In the genomic region with DNA sequence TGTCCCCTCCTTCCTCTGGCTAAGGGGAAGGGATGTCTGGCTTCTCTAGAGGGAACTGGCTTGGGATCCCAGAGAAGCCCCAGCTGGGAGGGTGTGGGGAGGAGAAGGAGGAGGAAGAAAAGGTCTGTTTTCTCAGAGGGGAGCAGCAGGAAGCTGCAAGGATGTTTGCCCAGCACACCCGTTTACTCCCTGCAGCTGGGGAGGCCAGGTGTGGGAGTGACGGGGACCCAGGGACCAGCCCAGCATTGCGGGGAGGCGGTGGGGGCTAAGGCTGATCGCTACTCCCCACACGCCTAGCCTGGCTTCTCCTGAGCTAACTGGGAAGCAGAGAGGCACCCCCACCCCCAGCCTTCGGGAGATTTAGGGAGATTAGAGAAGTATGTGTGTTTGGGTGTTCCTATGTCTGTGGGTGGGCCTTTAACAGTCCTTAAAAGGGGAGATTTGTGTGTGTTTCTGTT, we compare ENCODE assay signal across 11 cellular contexts. TPM values are rescaled to one million over a fixed set of nuclear protein-coding genes. Genes with fewer than 3 reads are reported as not detected.
A peak's percentile ranks its signal among the peaks of the same experiment; 100 is the strongest.
DNase-seq lines count a peak whose midpoint lies in the region; ATAC-seq and TF ChIP-seq lines count a peak whose summit lies in the region.
"Had no signal": no experiment of that assay in that cellular context is flagged by ENCODE, and none has a peak within 500 bp of the region (broad histone marks: within the 10 kb centered on the region; RNA-seq: fewer than 3 reads in every experiment).

No MANE protein-coding gene starts in this region.

- H3K4me3 Mint-ChIP-seq in T-helper 17 cell = no peak overlapping the region

- H3K4me1 Mint-ChIP-seq in T-helper 17 cell = peaks cover 8% of the 10 kb centered on the region

- 31 to 32% methylated on average over 6 to 7 of the region's 7 CpGs for WGBS in testis, 2 donors

- no peaks in the 10 kb centered on the region for H3K9me3 ChIP-seq in testis
- H3K9me3 ChIP-seq in T-helper 17 cell (ENCODE audit: control insufficient read depth, low read length, poor library complexity, severe bottlenecking) = no peaks in the 10 kb centered on the region
- H3K9me3 ChIP-seq: upper lobe of right lung had no signal

- H3K36me3 Mint-ChIP-seq in T-helper 17 cell (ENCODE audit: low read depth) = peaks cover 3% of the 10 kb centered on the region

- H3K4me1 ChIP-seq in testis = peaks cover 9% of the 10 kb centered on the region

- no peak overlapping the region for H3K27ac Mint-ChIP-seq in T-helper 17 cell

- intact Hi-C loops in testis (cut with DNase I; ENCODE audit: low total_unique reads) = no loop called here

- DNase-seq in NCI-H82 (lab: John Stamatoyannopoulos, UW) (peak; percentile 45), NCI-H82 treated with DMSO at 0.1 percent for 48 hours (lab: John Stamatoyannopoulos, UW; ENCODE audit: unreplicated experiment) (no peak), amniotic epithelial cell (ENCODE audit: low read depth) (peak; percentile 56), islet precursor cell (peak; percentile 66), testis (peak; percentile 41), cerebellar nuclear complex (lab: John Stamatoyannopoulos, UW) (no peak), T-helper 17 cell (no peak)
- no peak for DNase-seq in stimulated activated CD4-positive, alpha-beta T cell treated with anti-CD3 and anti-CD28 coated beads, Interleukin-15, amount 100 ng/mL, for 24 hours
- DNase-seq: activated CD4-positive, alpha-beta T cell treated with anti-CD3 and anti-CD28 coated beads for 1 hour; activated naive CD4-positive, alpha-beta T cell treated with Interleukin-2 at 50 U/mL for 16 hours; upper lobe of right lung had no signal

- H3K4me3 ChIP-seq in testis = no peak overlapping the region
- H3K4me3 ChIP-seq: upper lobe of right lung had no signal

- H3K27ac ChIP-seq in testis = peak overlapping the region in 1 of 2 donors; percentile 61
- H3K27ac ChIP-seq: upper lobe of right lung had no signal

- H3K36me3 ChIP-seq in testis (ENCODE audit: low read depth, missing control alignments) = no peaks in the 10 kb centered on the region
- H3K36me3 ChIP-seq: upper lobe of right lung had no signal

- TF ChIP-seq CTCF in testis (IDR thresholded peaks at IDR 0.05) = no peak

- no peak for ATAC-seq in T-helper 17 cell
- ATAC-seq: upper lobe of right lung had no signal

- H3K27me3 Mint-ChIP-seq in T-helper 17 cell = peaks cover 56% of the 10 kb centered on the region

- no peaks in the 10 kb centered on the region for H3K27me3 ChIP-seq in testis

- no peak for TF ChIP-seq POLR2A in testis (IDR thresholded peaks at IDR 0.05)

RNA-seq across cellular contexts. Expression of a gene that starts 3.9 kb away (rescaled TPM):
- total RNA-seq in testis (1 to 10 TPM; 5.2 to 8.1 TPM), T-helper 17 cell (not detected)
- polyA plus RNA-seq in testis (ENCODE audit: insufficient read depth, low read depth, low replicate concordance) = 19.2 TPM

Comparison
In these comparisons a context has a peak if more than half of its experiments do, and no peak if none do; other contexts are left out.
1. DNase-seq: peak in NCI-H82 (single experiment), amniotic epithelial cell (single experiment), islet precursor cell (single experiment) and testis (single experiment); none in NCI-H82 treated with DMSO at 0.1 percent for 48 hours (single experiment), cerebellar nuclear complex (0 of 2), T-helper 17 cell (0 of 3) and stimulated activated CD4-positive, alpha-beta T cell treated with anti-CD3 and anti-CD28 coated beads, Interleukin-15, amount 100 ng/mL, for 24 hours (single experiment).
2. RNA of a gene that starts 3.9 kb away (total RNA-seq): 5.2 to 8.1 TPM in testis; not detected in T-helper 17 cell; every median in the first group is over 4 times any median in the second.